Comparison of ENCODE assay signal across 1 cellular context in the genomic region with DNA sequence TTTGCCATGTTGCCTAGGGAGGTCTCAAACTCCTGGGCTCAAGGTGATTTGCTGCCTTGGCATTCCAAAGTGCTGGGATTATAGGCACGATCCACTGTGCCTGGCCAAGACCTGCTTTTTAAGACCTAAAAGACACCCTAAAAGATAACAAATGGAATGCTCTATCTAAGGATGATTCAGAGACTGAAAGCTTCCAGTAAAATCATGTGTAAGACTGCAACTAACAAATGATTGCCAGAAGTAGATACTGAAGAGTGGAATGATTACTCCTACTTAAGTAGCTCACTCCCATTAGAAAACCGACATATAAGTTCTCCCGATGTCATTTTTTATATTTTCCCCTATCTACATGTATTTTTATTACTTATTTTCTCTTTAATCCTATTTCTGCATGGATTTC.
TF ChIP-seq lines count a peak whose summit lies in the region.

No MANE protein-coding gene starts in this region.

TF ChIP-seq in liver, 16 proteins besides CTCF, POLR2A, EP300 and RAD21:
- TF ChIP-seq, protein P1, sequence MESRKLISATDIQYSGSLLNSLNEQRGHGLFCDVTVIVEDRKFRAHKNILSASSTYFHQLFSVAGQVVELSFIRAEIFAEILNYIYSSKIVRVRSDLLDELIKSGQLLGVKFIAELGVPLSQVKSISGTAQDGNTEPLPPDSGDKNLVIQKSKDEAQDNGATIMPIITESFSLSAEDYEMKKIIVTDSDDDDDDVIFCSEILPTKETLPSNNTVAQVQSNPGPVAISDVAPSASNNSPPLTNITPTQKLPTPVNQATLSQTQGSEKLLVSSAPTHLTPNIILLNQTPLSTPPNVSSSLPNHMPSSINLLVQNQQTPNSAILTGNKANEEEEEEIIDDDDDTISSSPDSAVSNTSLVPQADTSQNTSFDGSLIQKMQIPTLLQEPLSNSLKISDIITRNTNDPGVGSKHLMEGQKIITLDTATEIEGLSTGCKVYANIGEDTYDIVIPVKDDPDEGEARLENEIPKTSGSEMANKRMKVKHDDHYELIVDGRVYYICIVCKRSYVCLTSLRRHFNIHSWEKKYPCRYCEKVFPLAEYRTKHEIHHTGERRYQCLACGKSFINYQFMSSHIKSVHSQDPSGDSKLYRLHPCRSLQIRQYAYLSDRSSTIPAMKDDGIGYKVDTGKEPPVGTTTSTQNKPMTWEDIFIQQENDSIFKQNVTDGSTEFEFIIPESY (IDR thresholded peaks at IDR 0.05) = no peak
- TF ChIP-seq, protein P2, sequence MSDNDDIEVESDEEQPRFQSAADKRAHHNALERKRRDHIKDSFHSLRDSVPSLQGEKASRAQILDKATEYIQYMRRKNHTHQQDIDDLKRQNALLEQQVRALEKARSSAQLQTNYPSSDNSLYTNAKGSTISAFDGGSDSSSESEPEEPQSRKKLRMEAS (IDR thresholded peaks at IDR 0.05) = no peak
- TF ChIP-seq HNF4G (IDR thresholded peaks at IDR 0.05) (no peak), YY1 (IDR thresholded peaks at IDR 0.05) (no peak), EGR1 (IDR thresholded peaks at IDR 0.05; ENCODE audit: low read depth in 2 of 2) (no peak), GABPA (IDR thresholded peaks at IDR 0.05 in 1 of 2, conservative IDR thresholded peaks at IDR 0.05 in 1 of 2) (no peak), JUND (IDR thresholded peaks at IDR 0.05) (no peak), HNF4A (conservative IDR thresholded peaks at IDR 0.05) (no peak), RXRA (IDR thresholded peaks at IDR 0.05) (no peak), FOXA1 (IDR thresholded peaks at IDR 0.05) (no peak), FOXA2 (IDR thresholded peaks at IDR 0.05) (no peak)
- TF ChIP-seq, protein P3, sequence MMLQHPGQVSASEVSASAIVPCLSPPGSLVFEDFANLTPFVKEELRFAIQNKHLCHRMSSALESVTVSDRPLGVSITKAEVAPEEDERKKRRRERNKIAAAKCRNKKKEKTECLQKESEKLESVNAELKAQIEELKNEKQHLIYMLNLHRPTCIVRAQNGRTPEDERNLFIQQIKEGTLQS (IDR thresholded peaks at IDR 0.05) = no peak
- TF ChIP-seq, protein P4, sequence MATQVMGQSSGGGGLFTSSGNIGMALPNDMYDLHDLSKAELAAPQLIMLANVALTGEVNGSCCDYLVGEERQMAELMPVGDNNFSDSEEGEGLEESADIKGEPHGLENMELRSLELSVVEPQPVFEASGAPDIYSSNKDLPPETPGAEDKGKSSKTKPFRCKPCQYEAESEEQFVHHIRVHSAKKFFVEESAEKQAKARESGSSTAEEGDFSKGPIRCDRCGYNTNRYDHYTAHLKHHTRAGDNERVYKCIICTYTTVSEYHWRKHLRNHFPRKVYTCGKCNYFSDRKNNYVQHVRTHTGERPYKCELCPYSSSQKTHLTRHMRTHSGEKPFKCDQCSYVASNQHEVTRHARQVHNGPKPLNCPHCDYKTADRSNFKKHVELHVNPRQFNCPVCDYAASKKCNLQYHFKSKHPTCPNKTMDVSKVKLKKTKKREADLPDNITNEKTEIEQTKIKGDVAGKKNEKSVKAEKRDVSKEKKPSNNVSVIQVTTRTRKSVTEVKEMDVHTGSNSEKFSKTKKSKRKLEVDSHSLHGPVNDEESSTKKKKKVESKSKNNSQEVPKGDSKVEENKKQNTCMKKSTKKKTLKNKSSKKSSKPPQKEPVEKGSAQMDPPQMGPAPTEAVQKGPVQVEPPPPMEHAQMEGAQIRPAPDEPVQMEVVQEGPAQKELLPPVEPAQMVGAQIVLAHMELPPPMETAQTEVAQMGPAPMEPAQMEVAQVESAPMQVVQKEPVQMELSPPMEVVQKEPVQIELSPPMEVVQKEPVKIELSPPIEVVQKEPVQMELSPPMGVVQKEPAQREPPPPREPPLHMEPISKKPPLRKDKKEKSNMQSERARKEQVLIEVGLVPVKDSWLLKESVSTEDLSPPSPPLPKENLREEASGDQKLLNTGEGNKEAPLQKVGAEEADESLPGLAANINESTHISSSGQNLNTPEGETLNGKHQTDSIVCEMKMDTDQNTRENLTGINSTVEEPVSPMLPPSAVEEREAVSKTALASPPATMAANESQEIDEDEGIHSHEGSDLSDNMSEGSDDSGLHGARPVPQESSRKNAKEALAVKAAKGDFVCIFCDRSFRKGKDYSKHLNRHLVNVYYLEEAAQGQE (IDR thresholded peaks at IDR 0.05) = no peak
